Comparison of ENCODE assay signal across 1 cellular context in genomic region chr17:42964161-42964932, GRCh38.
TF ChIP-seq lines count a peak whose summit lies in the region.

Gene AARSD1 (minus strand): TSS chr17:42964454. CDS start chr17:42964440, 14 bp downstream.

TF ChIP-seq in GM23338, 12 proteins besides CTCF, POLR2A, EP300 and RAD21 (continued from another document):
- TF ChIP-seq, protein P1, sequence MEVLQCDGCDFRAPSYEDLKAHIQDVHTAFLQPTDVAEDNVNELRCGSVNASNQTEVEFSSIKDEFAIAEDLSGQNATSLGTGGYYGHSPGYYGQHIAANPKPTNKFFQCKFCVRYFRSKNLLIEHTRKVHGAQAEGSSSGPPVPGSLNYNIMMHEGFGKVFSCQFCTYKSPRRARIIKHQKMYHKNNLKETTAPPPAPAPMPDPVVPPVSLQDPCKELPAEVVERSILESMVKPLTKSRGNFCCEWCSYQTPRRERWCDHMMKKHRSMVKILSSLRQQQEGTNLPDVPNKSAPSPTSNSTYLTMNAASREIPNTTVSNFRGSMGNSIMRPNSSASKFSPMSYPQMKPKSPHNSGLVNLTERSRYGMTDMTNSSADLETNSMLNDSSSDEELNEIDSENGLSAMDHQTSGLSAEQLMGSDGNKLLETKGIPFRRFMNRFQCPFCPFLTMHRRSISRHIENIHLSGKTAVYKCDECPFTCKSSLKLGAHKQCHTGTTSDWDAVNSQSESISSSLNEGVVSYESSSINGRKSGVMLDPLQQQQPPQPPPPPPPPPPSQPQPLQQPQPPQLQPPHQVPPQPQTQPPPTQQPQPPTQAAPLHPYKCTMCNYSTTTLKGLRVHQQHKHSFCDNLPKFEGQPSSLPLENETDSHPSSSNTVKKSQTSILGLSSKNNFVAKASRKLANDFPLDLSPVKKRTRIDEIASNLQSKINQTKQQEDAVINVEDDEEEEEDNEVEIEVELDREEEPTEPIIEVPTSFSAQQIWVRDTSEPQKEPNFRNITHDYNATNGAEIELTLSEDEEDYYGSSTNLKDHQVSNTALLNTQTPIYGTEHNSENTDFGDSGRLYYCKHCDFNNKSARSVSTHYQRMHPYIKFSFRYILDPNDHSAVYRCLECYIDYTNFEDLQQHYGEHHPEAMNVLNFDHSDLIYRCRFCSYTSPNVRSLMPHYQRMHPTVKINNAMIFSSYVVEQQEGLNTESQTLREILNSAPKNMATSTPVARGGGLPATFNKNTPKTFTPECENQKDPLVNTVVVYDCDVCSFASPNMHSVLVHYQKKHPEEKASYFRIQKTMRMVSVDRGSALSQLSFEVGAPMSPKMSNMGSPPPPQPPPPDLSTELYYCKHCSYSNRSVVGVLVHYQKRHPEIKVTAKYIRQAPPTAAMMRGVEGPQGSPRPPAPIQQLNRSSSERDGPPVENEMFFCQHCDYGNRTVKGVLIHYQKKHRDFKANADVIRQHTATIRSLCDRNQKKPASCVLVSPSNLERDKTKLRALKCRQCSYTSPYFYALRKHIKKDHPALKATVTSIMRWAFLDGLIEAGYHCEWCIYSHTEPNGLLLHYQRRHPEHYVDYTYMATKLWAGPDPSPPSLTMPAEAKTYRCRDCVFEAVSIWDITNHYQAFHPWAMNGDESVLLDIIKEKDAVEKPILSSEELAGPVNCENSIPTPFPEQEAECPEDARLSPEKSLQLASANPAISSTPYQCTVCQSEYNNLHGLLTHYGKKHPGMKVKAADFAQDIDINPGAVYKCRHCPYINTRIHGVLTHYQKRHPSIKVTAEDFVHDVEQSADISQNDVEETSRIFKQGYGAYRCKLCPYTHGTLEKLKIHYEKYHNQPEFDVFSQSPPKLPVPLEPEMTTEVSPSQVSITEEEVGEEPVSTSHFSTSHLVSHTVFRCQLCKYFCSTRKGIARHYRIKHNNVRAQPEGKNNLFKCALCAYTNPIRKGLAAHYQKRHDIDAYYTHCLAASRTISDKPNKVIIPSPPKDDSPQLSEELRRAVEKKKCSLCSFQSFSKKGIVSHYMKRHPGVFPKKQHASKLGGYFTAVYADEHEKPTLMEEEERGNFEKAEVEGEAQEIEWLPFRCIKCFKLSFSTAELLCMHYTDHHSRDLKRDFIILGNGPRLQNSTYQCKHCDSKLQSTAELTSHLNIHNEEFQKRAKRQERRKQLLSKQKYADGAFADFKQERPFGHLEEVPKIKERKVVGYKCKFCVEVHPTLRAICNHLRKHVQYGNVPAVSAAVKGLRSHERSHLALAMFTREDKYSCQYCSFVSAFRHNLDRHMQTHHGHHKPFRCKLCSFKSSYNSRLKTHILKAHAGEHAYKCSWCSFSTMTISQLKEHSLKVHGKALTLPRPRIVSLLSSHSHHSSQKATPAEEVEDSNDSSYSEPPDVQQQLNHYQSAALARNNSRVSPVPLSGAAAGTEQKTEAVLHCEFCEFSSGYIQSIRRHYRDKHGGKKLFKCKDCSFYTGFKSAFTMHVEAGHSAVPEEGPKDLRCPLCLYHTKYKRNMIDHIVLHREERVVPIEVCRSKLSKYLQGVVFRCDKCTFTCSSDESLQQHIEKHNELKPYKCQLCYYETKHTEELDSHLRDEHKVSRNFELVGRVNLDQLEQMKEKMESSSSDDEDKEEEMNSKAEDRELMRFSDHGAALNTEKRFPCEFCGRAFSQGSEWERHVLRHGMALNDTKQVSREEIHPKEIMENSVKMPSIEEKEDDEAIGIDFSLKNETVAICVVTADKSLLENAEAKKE (CRISPR knock-in tag; IDR thresholded peaks at IDR 0.05), result no peak
- no peak for TF ChIP-seq REST (IDR thresholded peaks at IDR 0.05; ENCODE audit: unreplicated experiment)
TF ChIP-seq in GM23338: peak in this region for 3.
